Comparison of ENCODE assay signal across 16 cellular contexts in the genomic region with DNA sequence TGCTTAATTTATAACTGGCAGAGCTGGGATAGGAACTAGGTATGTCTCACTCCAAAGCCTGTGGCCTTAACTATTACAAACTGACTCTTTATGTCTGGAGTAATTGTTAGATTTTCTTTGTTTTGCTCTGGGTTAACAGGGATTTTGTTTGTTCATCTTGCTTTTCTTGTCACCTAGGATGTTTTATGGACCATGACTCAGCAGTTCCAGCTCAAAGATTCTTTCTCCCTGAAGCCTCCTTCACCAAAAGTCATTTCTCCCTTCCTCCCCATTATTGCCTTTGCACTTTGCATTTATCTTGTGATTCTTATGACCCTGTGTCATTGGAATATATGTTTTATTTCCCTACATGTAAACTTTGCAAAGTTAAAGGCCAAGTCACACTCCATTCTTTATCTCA.
DNase-seq lines count a peak whose midpoint lies in the region; ATAC-seq and TF ChIP-seq lines count a peak whose summit lies in the region.
"Had no signal": no experiment of that assay in that cellular context is flagged by ENCODE, and none has a peak within 500 bp of the region (broad histone marks: within the 10 kb centered on the region; RNA-seq: fewer than 3 reads in every experiment).

No MANE protein-coding gene starts in this region.

- no peak overlapping the region for H3K9ac ChIP-seq in endodermal cell (ENCODE audit: extremely low read depth, low read length, poor library complexity, severe bottlenecking)

- H3K9me3 ChIP-seq in endodermal cell (ENCODE audit: control insufficient read depth, low read length) (no peaks in the 10 kb centered on the region), tibial nerve (no peaks in the 10 kb centered on the region)
- no peaks in the 10 kb centered on the region for H3K9me3 ChIP-seq in naive thymus-derived CD4-positive, alpha-beta T cell (ENCODE audit: control insufficient read depth in 2 of 3, low read length in 3 of 3)
- H3K9me3 ChIP-seq in CD4-positive, alpha-beta memory T cell (ENCODE audit: control insufficient read depth in 1 of 2, low read length in 2 of 2): no peaks in the 10 kb centered on the region
- H3K9me3 ChIP-seq: body of pancreas, tibial artery had no signal

- H3K4me1 Mint-ChIP-seq in endodermal cell (peaks cover 4% of the 10 kb centered on the region), progenitor cell of endocrine pancreas (ENCODE audit: low read depth) (peaks cover 9% of the 10 kb centered on the region)
- no peaks in the 10 kb centered on the region for H3K4me1 Mint-ChIP-seq in naive thymus-derived CD4-positive, alpha-beta T cell
- H3K4me1 Mint-ChIP-seq in CD4-positive, alpha-beta memory T cell: no peaks in the 10 kb centered on the region
- H3K4me1 Mint-ChIP-seq: activated T-helper 17 cell treated with anti-CD3 and anti-CD28 coated beads, Interleukin-2, amount 50 U/mL, for 72 hours had no signal

- no peak for TF ChIP-seq EP300 in tibial nerve (IDR thresholded peaks at IDR 0.05)

- H3K27me3 ChIP-seq in endodermal cell (ENCODE audit: control insufficient read depth, insufficient read depth, low read length, poor library complexity, severe bottlenecking): no peaks in the 10 kb centered on the region
- no peaks in the 10 kb centered on the region for H3K27me3 ChIP-seq in naive thymus-derived CD4-positive, alpha-beta T cell (ENCODE audit: control insufficient read depth in 2 of 2, insufficient read depth in 2 of 2, low read length in 2 of 2)
- no peaks in the 10 kb centered on the region for H3K27me3 ChIP-seq in CD4-positive, alpha-beta memory T cell (ENCODE audit: insufficient read depth, low read length)
- H3K27me3 ChIP-seq in tibial nerve: no peaks in the 10 kb centered on the region
- H3K27me3 ChIP-seq: body of pancreas, tibial artery had no signal

- H3K4me3 Mint-ChIP-seq in endodermal cell (no peak overlapping the region), progenitor cell of endocrine pancreas (ENCODE audit: low read depth) (no peak overlapping the region)
- no peak overlapping the region for H3K4me3 Mint-ChIP-seq in naive thymus-derived CD4-positive, alpha-beta T cell
- no peak overlapping the region for H3K4me3 Mint-ChIP-seq in CD4-positive, alpha-beta memory T cell
- H3K4me3 Mint-ChIP-seq: activated T-helper 17 cell treated with anti-CD3 and anti-CD28 coated beads, Interleukin-2, amount 50 U/mL, for 72 hours had no signal

- H3K4me1 ChIP-seq in endodermal cell (ENCODE audit: control insufficient read depth, insufficient read depth, low read length): no peaks in the 10 kb centered on the region
- no peaks in the 10 kb centered on the region for H3K4me1 ChIP-seq in naive thymus-derived CD4-positive, alpha-beta T cell (ENCODE audit: control insufficient read depth in 2 of 2, insufficient read depth in 2 of 2, low read length in 2 of 2)
- no peaks in the 10 kb centered on the region for H3K4me1 ChIP-seq in CD4-positive, alpha-beta memory T cell (ENCODE audit: insufficient read depth, low read length)
- H3K4me1 ChIP-seq in tibial nerve: no peaks in the 10 kb centered on the region
- H3K4me1 ChIP-seq: tibial artery had no signal

- POLR2A ChIA-PET in naive thymus-derived CD4-positive, alpha-beta T cell (lab: Charles Lee): no interaction called here
- POLR2A ChIA-PET in CD4-positive, alpha-beta memory T cell (lab: Charles Lee; ENCODE audit: partially characterized antibody): no interaction called here

- peak overlapping the region; percentile 81 for H3K27ac Mint-ChIP-seq in endodermal cell
- peak overlapping the region; percentile 90 for H3K27ac Mint-ChIP-seq in progenitor cell of endocrine pancreas
- H3K27ac Mint-ChIP-seq in naive thymus-derived CD4-positive, alpha-beta T cell: no peak overlapping the region
- no peak overlapping the region for H3K27ac Mint-ChIP-seq in CD4-positive, alpha-beta memory T cell
- H3K27ac Mint-ChIP-seq: activated T-helper 17 cell treated with anti-CD3 and anti-CD28 coated beads, Interleukin-2, amount 50 U/mL, for 72 hours had no signal

- no peaks in the 10 kb centered on the region for H3K9me3 Mint-ChIP-seq in endodermal cell
- H3K9me3 Mint-ChIP-seq in progenitor cell of endocrine pancreas (ENCODE audit: low read depth): no peaks in the 10 kb centered on the region
- H3K9me3 Mint-ChIP-seq in naive thymus-derived CD4-positive, alpha-beta T cell: peaks cover 0 to 8% (median 3%) of the 10 kb centered on the region in 11 donors
- peaks cover 2 to 27% (median 12%) of the 10 kb centered on the region in 8 donors for H3K9me3 Mint-ChIP-seq in CD4-positive, alpha-beta memory T cell

- ATAC-seq in naive thymus-derived CD4-positive, alpha-beta T cell: no peak
- ATAC-seq: activated T-helper 17 cell treated with anti-CD3 and anti-CD28 coated beads, Interleukin-2, amount 50 U/mL, for 72 hours; body of pancreas had no signal

- H3K27me3 Mint-ChIP-seq in endodermal cell (ENCODE audit: insufficient read depth): no peaks in the 10 kb centered on the region
- H3K27me3 Mint-ChIP-seq in progenitor cell of endocrine pancreas: no peaks in the 10 kb centered on the region
- H3K27me3 Mint-ChIP-seq in naive thymus-derived CD4-positive, alpha-beta T cell: no peaks in the 10 kb centered on the region
- no peaks in the 10 kb centered on the region for H3K27me3 Mint-ChIP-seq in CD4-positive, alpha-beta memory T cell
- H3K27me3 Mint-ChIP-seq: activated T-helper 17 cell treated with anti-CD3 and anti-CD28 coated beads, Interleukin-2, amount 50 U/mL, for 72 hours had no signal

- intact Hi-C loops in naive thymus-derived CD4-positive, alpha-beta T cell (cut with micrococcal nuclease): no loop called here
- intact Hi-C loops in CD4-positive, alpha-beta memory T cell (cut with micrococcal nuclease): no loop called here

- no peak for TF ChIP-seq CTCF in endodermal cell (conservative IDR thresholded peaks at IDR 0.05)
- no peak for TF ChIP-seq CTCF in progenitor cell of endocrine pancreas (IDR thresholded peaks at IDR 0.05; ENCODE audit: unreplicated experiment)
- no peak for TF ChIP-seq CTCF in tibial nerve (IDR thresholded peaks at IDR 0.05)

- H3K27ac ChIP-seq in endodermal cell (ENCODE audit: low read depth, low read length): no peak overlapping the region
- H3K27ac ChIP-seq in naive thymus-derived CD4-positive, alpha-beta T cell (ENCODE audit: low read depth, low read length): no peak overlapping the region
- H3K27ac ChIP-seq in CD4-positive, alpha-beta memory T cell (ENCODE audit: low read depth, low read length): no peak overlapping the region
- no peak overlapping the region for H3K27ac ChIP-seq in tibial nerve
- H3K27ac ChIP-seq: C4-2B, tibial artery had no signal

- DNase-seq in DMS53 (lab: John Stamatoyannopoulos, UW) (peak; percentile 70), LoVo (ENCODE audit: low spot score) (peak; percentile 5), endodermal cell (no peak), progenitor cell of endocrine pancreas (ENCODE audit: low spot score, unreplicated experiment) (no peak), GM19238 (ENCODE audit: insufficient read length, low spot score) (no peak), tibial nerve (ENCODE audit: low spot score in 2 of 2) (no peak)
- no peak for DNase-seq in naive thymus-derived CD4-positive, alpha-beta T cell
- DNase-seq in CD4-positive, alpha-beta memory T cell: no peak
- DNase-seq: activated CD4-positive, alpha-beta T cell treated with anti-CD3 and anti-CD28 coated beads, Interleukin-2, amount 50 U/mL, for 48 hours; body of pancreas; NCI-H2029 treated with DMSO at 0.1 percent for 48 hours; Right ventricle myocardium superior; T1000; tibial artery had no signal

- no peaks in the 10 kb centered on the region for H3K36me3 ChIP-seq in endodermal cell (ENCODE audit: control insufficient read depth, insufficient read depth, low read length)
- no peaks in the 10 kb centered on the region for H3K36me3 ChIP-seq in naive thymus-derived CD4-positive, alpha-beta T cell (ENCODE audit: control insufficient read depth in 2 of 3, insufficient read depth in 3 of 3, low read length in 3 of 3)
- H3K36me3 ChIP-seq in CD4-positive, alpha-beta memory T cell (ENCODE audit: insufficient read depth, low read length): no peaks in the 10 kb centered on the region
- H3K36me3 ChIP-seq in tibial nerve: no peaks in the 10 kb centered on the region
- H3K36me3 ChIP-seq: tibial artery had no signal

- H3K4me3 ChIP-seq in endodermal cell (ENCODE audit: low read length) (no peak overlapping the region), tibial nerve (no peak overlapping the region)
- H3K4me3 ChIP-seq in naive thymus-derived CD4-positive, alpha-beta T cell (ENCODE audit: low read length): no peak overlapping the region
- no peak overlapping the region for H3K4me3 ChIP-seq in CD4-positive, alpha-beta memory T cell (ENCODE audit: low read length in 2 of 2)
- H3K4me3 ChIP-seq: body of pancreas, tibial artery had no signal

- H3K36me3 Mint-ChIP-seq in endodermal cell (ENCODE audit: low read depth) (no peaks in the 10 kb centered on the region), progenitor cell of endocrine pancreas (ENCODE audit: insufficient read depth) (no peaks in the 10 kb centered on the region)
- peaks cover 0 to 3% (median 0%) of the 10 kb centered on the region in 5 donors for H3K36me3 Mint-ChIP-seq in naive thymus-derived CD4-positive, alpha-beta T cell
- H3K36me3 Mint-ChIP-seq in CD4-positive, alpha-beta memory T cell: no peaks in the 10 kb centered on the region

- no peak for TF ChIP-seq POLR2A in tibial nerve (IDR thresholded peaks at IDR 0.05)

- CTCF ChIA-PET in naive thymus-derived CD4-positive, alpha-beta T cell (lab: Charles Lee): no interaction called here
- CTCF ChIA-PET in CD4-positive, alpha-beta memory T cell (lab: Charles Lee; ENCODE audit: partially characterized antibody): no interaction called here

Comparison
In these comparisons a context has a peak if more than half of its experiments do, and no peak if none do; other contexts are left out.
1. DNase-seq: peak in DMS53 (single experiment) and LoVo (single experiment); none in endodermal cell (single experiment), progenitor cell of endocrine pancreas (single experiment), GM19238 (single experiment), naive thymus-derived CD4-positive, alpha-beta T cell (0 of 9), CD4-positive, alpha-beta memory T cell (0 of 5) and tibial nerve (0 of 2).
2. H3K27ac Mint-ChIP-seq: peak in endodermal cell (single experiment) and progenitor cell of endocrine pancreas (single experiment); none in naive thymus-derived CD4-positive, alpha-beta T cell (0 of 9) and CD4-positive, alpha-beta memory T cell (0 of 7).